ENCODE assay signal across 9 cellular contexts in the genomic region with DNA sequence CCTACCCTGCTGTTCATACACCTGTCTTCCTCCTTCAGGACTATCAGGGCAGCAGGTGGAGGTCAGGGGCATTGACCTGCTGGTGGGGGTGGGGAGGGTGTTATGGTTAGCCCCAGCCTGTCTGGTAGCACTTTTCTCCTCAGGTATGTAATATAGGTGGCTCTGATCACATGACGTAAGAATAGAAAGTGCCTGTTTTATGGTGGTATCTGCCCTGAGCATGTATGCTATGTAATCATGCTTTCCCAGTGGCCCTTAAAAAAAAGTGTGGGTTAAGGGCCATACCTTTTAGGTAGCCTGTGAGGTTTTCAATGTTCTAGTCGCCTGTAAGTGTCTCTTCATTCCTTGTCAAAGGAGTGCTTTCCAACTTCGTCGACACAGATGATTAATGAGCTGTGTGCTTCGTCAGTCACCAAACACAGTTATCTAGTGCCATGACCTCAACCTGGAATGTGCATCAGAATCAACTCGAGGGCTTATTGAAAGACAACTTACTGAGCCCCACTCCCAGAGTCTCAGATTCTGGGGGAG.
DNase-seq lines count a peak whose midpoint lies in the region; ATAC-seq and TF ChIP-seq lines count a peak whose summit lies in the region.
"Had no signal": no experiment of that assay in that cellular context is flagged by ENCODE, and none has a peak within 500 bp of the region (broad histone marks: within the 10 kb centered on the region; RNA-seq: fewer than 3 reads in every experiment).

No MANE protein-coding gene starts in this region.

- H3K27ac Mint-ChIP-seq in activated T-cell treated with anti-CD3 and anti-CD28 coated beads, Interleukin-2, amount 50 U/mL, for 24 hours: peak overlapping the region; percentile 98

- no peak for DNase-seq in activated T-cell treated with anti-CD3 and anti-CD28 coated beads, Interleukin-2, amount 50 U/mL, for 24 hours
- DNase-seq in activated T-cell treated with anti-CD3 and anti-CD28 coated beads for 4 hours (no peak), brain microvascular endothelial cell (no peak), lower lobe of right lung (no peak), tibial nerve (ENCODE audit: low spot score in 2 of 2) (no peak), DMS79 treated with DMSO at 0.1 percent for 48 hours (lab: John Stamatoyannopoulos, UW) (no peak)
- DNase-seq in stimulated activated CD4-positive, alpha-beta T cell treated with anti-CD3 and anti-CD28 coated beads, Interleukin-1b, Interleukin-23, amount 100 ng/mL, for 48 hours: no peak
- DNase-seq: effector CD4-positive, alpha-beta T cell had no signal

- H3K36me3 Mint-ChIP-seq in activated T-cell treated with anti-CD3 and anti-CD28 coated beads, Interleukin-2, amount 50 U/mL, for 24 hours (ENCODE audit: low read depth): peaks cover 84% of the 10 kb centered on the region

- H3K4me3 ChIP-seq in brain microvascular endothelial cell (ENCODE audit: low read depth, low read length): no peak overlapping the region
- H3K4me3 ChIP-seq in lower lobe of right lung: no peak overlapping the region
- H3K4me3 ChIP-seq in tibial nerve: no peak overlapping the region

- H3K27ac ChIP-seq in brain microvascular endothelial cell: peak overlapping the region; percentile 84
- peak overlapping the region; percentile 83 for H3K27ac ChIP-seq in lower lobe of right lung
- H3K27ac ChIP-seq in tibial nerve: peak overlapping the region; percentile 81 to 93 (median 84)

- H3K9me3 ChIP-seq in lower lobe of right lung (no peaks in the 10 kb centered on the region), tibial nerve (no peaks in the 10 kb centered on the region)

- peak overlapping the region; percentile 72 for H3K4me3 Mint-ChIP-seq in activated T-cell treated with anti-CD3 and anti-CD28 coated beads, Interleukin-2, amount 50 U/mL, for 24 hours

- H3K27me3 Mint-ChIP-seq in activated T-cell treated with anti-CD3 and anti-CD28 coated beads, Interleukin-2, amount 50 U/mL, for 24 hours: no peaks in the 10 kb centered on the region

- H3K36me3 ChIP-seq in brain microvascular endothelial cell (replicated peaks): peaks cover 9% of the 10 kb centered on the region
- peaks cover 63% of the 10 kb centered on the region for H3K36me3 ChIP-seq in lower lobe of right lung
- H3K36me3 ChIP-seq in tibial nerve: peaks cover 0 to 42% (median 23%) of the 10 kb centered on the region in 3 donors

- TF ChIP-seq EP300 in tibial nerve (IDR thresholded peaks at IDR 0.05): no peak

- no peak for TF ChIP-seq POLR2A in tibial nerve (IDR thresholded peaks at IDR 0.05)

- intact Hi-C loops in lower lobe of right lung (cut with DNase I): no loop called here

- peak; percentile 10 to 54 for ATAC-seq in lower lobe of right lung
- ATAC-seq in activated CD4-positive, CD25-positive, alpha-beta regulatory T cell treated with anti-CD3 and anti-CD28 coated beads, Interleukin-2, amount 50 U/mL, for 24 hours: no peak

- H3K4me1 Mint-ChIP-seq in activated T-cell treated with anti-CD3 and anti-CD28 coated beads, Interleukin-2, amount 50 U/mL, for 24 hours (ENCODE audit: low read depth): peaks cover 91% of the 10 kb centered on the region

- WGBS in tibial nerve, 2 donors: 53 to 62% methylated on average over 6 of the region's 6 CpGs

- H3K9me3 Mint-ChIP-seq in activated T-cell treated with anti-CD3 and anti-CD28 coated beads, Interleukin-2, amount 50 U/mL, for 24 hours: no peaks in the 10 kb centered on the region

- TF ChIP-seq CTCF in brain microvascular endothelial cell (IDR thresholded peaks at IDR 0.05; ENCODE audit: low read depth, low read length, missing control alignments) (no peak), lower lobe of right lung (IDR thresholded peaks at IDR 0.05) (no peak), tibial nerve (IDR thresholded peaks at IDR 0.05) (no peak)

- peaks cover 59% of the 10 kb centered on the region for H3K4me1 ChIP-seq in lower lobe of right lung
- peaks cover 0 to 55% (median 49%) of the 10 kb centered on the region in 4 donors for H3K4me1 ChIP-seq in tibial nerve

- in situ Hi-C loops in brain microvascular endothelial cell (cut with HindIII; ENCODE audit: low pct_ligation_motif_present, low sequenced_read_pairs): no loop called here

- H3K27me3 ChIP-seq in brain microvascular endothelial cell (replicated peaks): no peaks in the 10 kb centered on the region
- no peaks in the 10 kb centered on the region for H3K27me3 ChIP-seq in lower lobe of right lung (ENCODE audit: low read depth)
- H3K27me3 ChIP-seq in tibial nerve: no peaks in the 10 kb centered on the region

Comparison
In these comparisons a context has a peak if more than half of its experiments do, and no peak if none do; other contexts are left out.
1. ATAC-seq: peak in lower lobe of right lung (2 of 2); none in activated CD4-positive, CD25-positive, alpha-beta regulatory T cell treated with anti-CD3 and anti-CD28 coated beads, Interleukin-2, amount 50 U/mL, for 24 hours (0 of 2).
2. Peak in every context shown above with its lines, with median percentiles within 50 percentile points of each other: H3K27ac ChIP-seq.